In genomic region chr2:178477443-178478099, GRCh38 we compare ENCODE assay signal across 8 cellular contexts. TPM values are rescaled to one million over a fixed set of nuclear protein-coding genes. Genes with fewer than 3 reads are reported as not detected.
A peak's percentile ranks its signal among the peaks of the same experiment; 100 is the strongest.
DNase-seq lines count a peak whose midpoint lies in the region; ATAC-seq, FAIRE-seq and TF ChIP-seq lines count a peak whose summit lies in the region.

No MANE protein-coding gene starts in this region.

- H3K9me3 ChIP-seq in CD8-positive, alpha-beta memory T cell (ENCODE audit: low read length), result no peaks in the 10 kb centered on the region
- no peaks in the 10 kb centered on the region for H3K9me3 ChIP-seq in MM.1S (replicated peaks; ENCODE audit: insufficient read depth, low read length)

- peak overlapping the region; percentile 73; the same call in 1 of the 2 replicates for H3K9ac ChIP-seq in MM.1S (ENCODE audit: low read length)

- peaks cover 0 to 15% (median 0%) of the 10 kb centered on the region in 3 donors for H3K36me3 Mint-ChIP-seq in CD8-positive, alpha-beta memory T cell
- H3K36me3 Mint-ChIP-seq in neural crest cell (ENCODE audit: low read depth), result no peaks in the 10 kb centered on the region

- TF ChIP-seq CTCF in MM.1S (IDR thresholded peaks at IDR 0.05; ENCODE audit: low read length), result no peak
- TF ChIP-seq CTCF in neural crest cell (conservative IDR thresholded peaks at IDR 0.05), result no peak

- POLR2A ChIA-PET in CD8-positive, alpha-beta memory T cell (lab: Charles Lee), result no interaction called here

- H3K27me3 Mint-ChIP-seq in CD8-positive, alpha-beta memory T cell, result no peaks in the 10 kb centered on the region
- no peaks in the 10 kb centered on the region for H3K27me3 Mint-ChIP-seq in neural crest cell (ENCODE audit: low read depth)

- FAIRE-seq in GM12892 (lab: Jason Lieb, UNC), result no peak

- no peaks in the 10 kb centered on the region for H3K36me3 ChIP-seq in CD8-positive, alpha-beta memory T cell (ENCODE audit: insufficient read depth, low read length)
- H3K36me3 ChIP-seq in MM.1S (replicated peaks; ENCODE audit: insufficient read depth, low read length), result no peaks in the 10 kb centered on the region

- TF ChIP-seq POLR2A in GM12892 (IDR thresholded peaks at IDR 0.05; ENCODE audit: low read depth, low read length), result no peak

- CTCF ChIA-PET in CD8-positive, alpha-beta memory T cell (lab: Charles Lee), result interaction anchor here (0.6 kb wide), 1 partner anchor 17 kb away, joined by 3 read pairs; no protein-coding TSS in a partner anchor

- no peaks in the 10 kb centered on the region for H3K27me3 ChIP-seq in CD8-positive, alpha-beta memory T cell (ENCODE audit: insufficient read depth, low read length, poor library complexity, severe bottlenecking)
- no peaks in the 10 kb centered on the region for H3K27me3 ChIP-seq in MM.1S (replicated peaks; ENCODE audit: insufficient read depth, low read length)

- peak overlapping the region; percentile 93 for H3K27ac ChIP-seq in CD8-positive, alpha-beta memory T cell (ENCODE audit: low read depth, low read length)
- no peak overlapping the region; the same call in 1 of the 2 replicates for H3K27ac ChIP-seq in MM.1S (ENCODE audit: low read length)

- peak overlapping the region; percentile 55 to 99 (median 98) for H3K4me3 Mint-ChIP-seq in CD8-positive, alpha-beta memory T cell
- peak overlapping the region; percentile 97 for H3K4me3 Mint-ChIP-seq in neural crest cell

- H3K9me2 ChIP-seq in MM.1S (replicated peaks; ENCODE audit: insufficient read depth, low read length), result no peaks in the 10 kb centered on the region

- ATAC-seq in GM18861 (IDR thresholded peaks at IDR 0.05; ENCODE audit: unreplicated experiment), result no peak

- H3K4me1 ChIP-seq in CD8-positive, alpha-beta memory T cell (ENCODE audit: insufficient read depth, low read length), result peaks cover 27% of the 10 kb centered on the region
- peaks cover 25% of the 10 kb centered on the region for H3K4me1 ChIP-seq in MM.1S (ENCODE audit: low read length)

- no peaks in the 10 kb centered on the region for H4K20me1 ChIP-seq in MM.1S (ENCODE audit: insufficient read depth, low read length)

- H3K4me1 Mint-ChIP-seq in CD8-positive, alpha-beta memory T cell, result peaks cover 33 to 44% (median 37%) of the 10 kb centered on the region in 3 donors
- peaks cover 55% of the 10 kb centered on the region for H3K4me1 Mint-ChIP-seq in neural crest cell

- H2AFZ ChIP-seq in MM.1S (ENCODE audit: low read length), result peak overlapping the region; percentile 81

- no peak for DNase-seq in CD8-positive, alpha-beta memory T cell
- no peak for DNase-seq in MM.1S
- peak; percentile 7 for DNase-seq in cerebellum (ENCODE audit: low spot score)
- DNase-seq in neural crest cell (ENCODE audit: low read depth, low spot score), result no peak
- no peak for DNase-seq in DMS114 treated with DMSO at 0.1 percent for 48 hours (lab: John Stamatoyannopoulos, UW; ENCODE audit: unreplicated experiment)
- DNase-seq in GM12892 (ENCODE audit: insufficient read length), result no peak
- DNase-seq in SW 1271 (lab: John Stamatoyannopoulos, UW), result no peak

- H3K4me2 ChIP-seq in MM.1S (ENCODE audit: low read depth, low read length), result peak overlapping the region; percentile 63

- peak overlapping the region in 6 of 8 donors; percentile 61 to 99 (median 85) for H3K27ac Mint-ChIP-seq in CD8-positive, alpha-beta memory T cell
- peak overlapping the region; percentile 71 for H3K27ac Mint-ChIP-seq in neural crest cell (ENCODE audit: unreplicated experiment)

- peaks cover 20% of the 10 kb centered on the region for H3K79me2 ChIP-seq in MM.1S (ENCODE audit: low read length)

- H3F3A ChIP-seq in MM.1S (ENCODE audit: insufficient read depth, low read length), result peaks cover 25% of the 10 kb centered on the region

- H3K4me3 ChIP-seq in CD8-positive, alpha-beta memory T cell (ENCODE audit: low read length), result peak overlapping the region; percentile 98
- peak overlapping the region; percentile 73 for H3K4me3 ChIP-seq in MM.1S (ENCODE audit: low read length)

- no peaks in the 10 kb centered on the region for H3K9me3 Mint-ChIP-seq in CD8-positive, alpha-beta memory T cell
- no peaks in the 10 kb centered on the region for H3K9me3 Mint-ChIP-seq in neural crest cell

RNA-seq across cellular contexts. Expression of gene FKBP7, which starts 0.8 kb away (rescaled TPM):
- 1 to 10 TPM; 3.1 to 3.4 TPM for total RNA-seq in CD8-positive, alpha-beta memory T cell
- 3.8 TPM for polyA plus RNA-seq in CD8-positive, alpha-beta memory T cell
- 12.6 TPM for total RNA-seq in cerebellum
- total RNA-seq in neural crest cell, result 25.2 and 28.3 TPM in 2 replicates
- 7.2 TPM for polyA plus RNA-seq in GM12892 (2012; ENCODE audit: missing spikeins)

RNA-seq across cellular contexts. Expression of gene PLEKHA3, which starts 2.7 kb away (rescaled TPM):
- 10 to 100 TPM; 25.1 to 28.1 TPM for total RNA-seq in CD8-positive, alpha-beta memory T cell
- polyA plus RNA-seq in CD8-positive, alpha-beta memory T cell, result 34.9 TPM
- total RNA-seq in cerebellum (15.2 TPM), neural crest cell (22.0 and 23.2 TPM in 2 replicates)
- polyA plus RNA-seq in GM12892 (2012; ENCODE audit: missing spikeins), result 8.4 TPM

RNA-seq across cellular contexts. Expression of gene PJVK, which starts 26.4 kb away (rescaled TPM):
- 1 to 10 TPM; 1.5 to 1.9 TPM for total RNA-seq in CD8-positive, alpha-beta memory T cell
- polyA plus RNA-seq in CD8-positive, alpha-beta memory T cell, result not detected
- total RNA-seq in cerebellum (3.3 TPM), neural crest cell (5.8 and 6.2 TPM in 2 replicates)
- 3.7 TPM for polyA plus RNA-seq in GM12892 (2012; ENCODE audit: missing spikeins)

RNA-seq across cellular contexts. Expression of gene PRKRA, which starts 26.6 kb away (rescaled TPM):
- 10 to 100 TPM; 48.4 to 48.5 TPM for total RNA-seq in CD8-positive, alpha-beta memory T cell
- polyA plus RNA-seq in CD8-positive, alpha-beta memory T cell, result 58.0 TPM
- 83.1 TPM for total RNA-seq in cerebellum
- total RNA-seq in neural crest cell, result 91.9 and 96.3 TPM in 2 replicates
- 58.2 TPM for polyA plus RNA-seq in GM12892 (2012; ENCODE audit: missing spikeins)
